In genomic region chr14:58296731-58297130, GRCh38 we compare ENCODE assay signal across 8 cellular contexts. TPM values are rescaled to one million over a fixed set of nuclear protein-coding genes. Genes with fewer than 3 reads are reported as not detected.
DNase-seq lines count a peak whose midpoint lies in the region; ATAC-seq and TF ChIP-seq lines count a peak whose summit lies in the region.

No MANE protein-coding gene starts in this region.

- H3K4me2 ChIP-seq in OCI-LY3 (ENCODE audit: low read length) (peak overlapping the region; percentile 90), fibroblast of lung (ENCODE audit: extremely low read depth, insufficient read depth, low read length) (peak overlapping the region; percentile 61)

- H3K27ac ChIP-seq in OCI-LY3 (ENCODE audit: low read length) (no peak overlapping the region), fibroblast of lung (ENCODE audit: insufficient read depth, low read length) (peak overlapping the region; percentile 99)

- H3K27me3 Mint-ChIP-seq in mesothelial cell of epicardium (ENCODE audit: low read depth) = no peaks in the 10 kb centered on the region

- peaks cover 26% of the 10 kb centered on the region for H3K36me3 Mint-ChIP-seq in mesothelial cell of epicardium

- DNase-seq in ELR (ENCODE audit: low read depth) = peak; percentile 58
- peak in 1 of 2 donors; percentile 44 for DNase-seq in fibroblast of lung (ENCODE audit: low read depth in 2 of 2)
- DNase-seq in renal cortical epithelial cell (ENCODE audit: low read depth) = peak; percentile 48
- DNase-seq in GF-D8 (lab: John Stamatoyannopoulos, UW) = no peak
- no peak for DNase-seq in mesothelial cell of epicardium (ENCODE audit: low spot score in 2 of 2, unreplicated experiment in 2 of 2)

- H3K4me1 Mint-ChIP-seq in mesothelial cell of epicardium = peaks cover 33% of the 10 kb centered on the region

- H4K20me1 ChIP-seq in OCI-LY3 (ENCODE audit: insufficient read depth, low read length) (peaks cover 19% of the 10 kb centered on the region), fibroblast of lung (ENCODE audit: control insufficient read depth, extremely low read depth, insufficient read depth, low read length) (peaks cover 3% of the 10 kb centered on the region)

- H3K36me3 ChIP-seq in OCI-LY3 (replicated peaks; ENCODE audit: low read depth, low read length) (peaks cover 23% of the 10 kb centered on the region), fibroblast of lung (ENCODE audit: control insufficient read depth, insufficient read depth, low read length) (peaks cover 3% of the 10 kb centered on the region)

- no peaks in the 10 kb centered on the region for H3K9me3 Mint-ChIP-seq in mesothelial cell of epicardium

- H3K9ac ChIP-seq in OCI-LY3 (ENCODE audit: low read length) (peak overlapping the region; percentile 84), fibroblast of lung (ENCODE audit: insufficient read depth, low read length) (peak overlapping the region; percentile 96)

- no peak for TF ChIP-seq CTCF in OCI-LY3 (IDR thresholded peaks at IDR 0.05; ENCODE audit: low read depth, low read length)
- TF ChIP-seq CTCF in fibroblast of lung (conservative IDR thresholded peaks at IDR 0.05 in 1 of 2, IDR thresholded peaks at IDR 0.05 in 1 of 2; ENCODE audit: low read depth in 1 of 2, low read length in 2 of 2) = no peak
- no peak for TF ChIP-seq CTCF in mesothelial cell of epicardium (IDR thresholded peaks at IDR 0.05; ENCODE audit: unreplicated experiment)

- ATAC-seq in GM18517 (IDR thresholded peaks at IDR 0.05; ENCODE audit: unreplicated experiment) = no peak
- no peak for ATAC-seq in GM19463 (IDR thresholded peaks at IDR 0.05; ENCODE audit: unreplicated experiment)

- H3K27me3 ChIP-seq in OCI-LY3 (ENCODE audit: low read depth, low read length) (no peaks in the 10 kb centered on the region), fibroblast of lung (ENCODE audit: control insufficient read depth, insufficient read depth, low read length) (no peaks in the 10 kb centered on the region)

- H3K4me3 ChIP-seq in OCI-LY3 (ENCODE audit: low read length) (peak overlapping the region; percentile 95), fibroblast of lung (replicated peaks in 1 of 4; ENCODE audit: control extremely low read depth in 1 of 4, insufficient read depth in 1 of 4, low read depth in 3 of 4, low read length in 4 of 4) (peak overlapping the region; percentile 86 to 100 (median 96))

- H3K9me3 ChIP-seq in OCI-LY3 (ENCODE audit: insufficient read depth, low read length) (no peaks in the 10 kb centered on the region), fibroblast of lung (ENCODE audit: control insufficient read depth, insufficient read depth, low read depth, low read length) (no peaks in the 10 kb centered on the region)

- H2AFZ ChIP-seq in OCI-LY3 (ENCODE audit: low read depth, low read length) = no peak overlapping the region
- H2AFZ ChIP-seq in fibroblast of lung (ENCODE audit: low read length) = no peak overlapping the region

- H3K4me3 Mint-ChIP-seq in mesothelial cell of epicardium = no peak overlapping the region

- H3K27ac Mint-ChIP-seq in mesothelial cell of epicardium = no peak overlapping the region

- H3K79me2 ChIP-seq in OCI-LY3 (ENCODE audit: low read length) (peaks cover 84% of the 10 kb centered on the region), fibroblast of lung (ENCODE audit: control insufficient read depth, insufficient read depth, low read length) (peaks cover 74% of the 10 kb centered on the region)

- H3K4me1 ChIP-seq in OCI-LY3 (ENCODE audit: low read length) (peaks cover 11% of the 10 kb centered on the region), fibroblast of lung (ENCODE audit: control insufficient read depth, extremely low read depth, insufficient read depth, low read length) (peaks cover 3% of the 10 kb centered on the region)

RNA-seq across cellular contexts. Expression of gene ARID4A, which starts 1.6 kb away (rescaled TPM):
- total RNA-seq in fibroblast of lung = 10.3 and 12.1 TPM in 2 replicates
- polyA plus RNA-seq in fibroblast of lung = 7.2 and 12.2 TPM in 2 replicates
- 6.5 and 10.0 TPM in 2 replicates for polyA plus RNA-seq in fibroblast of lung (2012)
- polyA minus RNA-seq in fibroblast of lung (ENCODE audit: low replicate concordance) = 0.75 TPM in 1 of 2 replicates, not detected in the other
- 6.4 and 18.6 TPM in 2 replicates for total RNA-seq in renal cortical epithelial cell
- total RNA-seq in mesothelial cell of epicardium = 28.1 to 35.5 TPM (median 32.9 TPM) in 3 replicates

RNA-seq across cellular contexts. Expression of gene PSMA3, which starts 52.1 kb away (rescaled TPM):
- total RNA-seq in fibroblast of lung = 80.1 and 81.4 TPM in 2 replicates
- polyA plus RNA-seq in fibroblast of lung = 279 and 299 TPM in 2 replicates
- polyA plus RNA-seq in fibroblast of lung (2012) = 166 and 184 TPM in 2 replicates
- polyA minus RNA-seq in fibroblast of lung (ENCODE audit: low replicate concordance) = 62.1 and 65.7 TPM in 2 replicates
- 136 and 142 TPM in 2 replicates for total RNA-seq in renal cortical epithelial cell
- total RNA-seq in mesothelial cell of epicardium = 133 to 142 TPM (median 133 TPM) in 3 replicates

Comparison
In these comparisons a context has a peak if more than half of its experiments do, and no peak if none do; other contexts are left out.
1. DNase-seq: peak in ELR (single experiment) and renal cortical epithelial cell (single experiment); none in GF-D8 (single experiment) and mesothelial cell of epicardium (0 of 2).